14 cellular contexts compared by ENCODE assay signal in the genomic region with DNA sequence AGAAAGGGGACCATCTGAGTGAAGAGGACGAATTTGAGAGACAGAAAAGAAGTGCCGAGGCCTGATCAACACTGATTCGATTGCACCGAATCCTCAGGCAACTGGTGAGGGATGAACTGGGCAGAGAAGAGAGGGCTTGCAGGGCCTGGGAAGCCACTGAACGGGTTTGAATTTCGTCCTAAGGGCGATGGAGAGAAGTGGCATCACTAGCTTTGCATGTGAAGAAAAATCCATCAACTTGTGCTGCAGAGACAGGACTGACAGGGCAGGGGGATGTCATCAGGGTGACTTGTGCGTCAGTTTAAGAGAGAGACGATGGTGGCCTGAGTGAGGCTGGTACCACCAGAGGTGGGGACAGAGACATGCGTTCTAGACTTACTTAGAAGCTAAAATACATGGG.
"Had no signal": no experiment of that assay in that cellular context is flagged by ENCODE, and none has a peak within 500 bp of the region (broad histone marks: within the 10 kb centered on the region; RNA-seq: fewer than 3 reads in every experiment).

No MANE protein-coding gene starts in this region.

- H3K9me3 ChIP-seq: heart left ventricle, neutrophil, upper lobe of left lung, uterus had no signal

- H3K27me3 ChIP-seq: neutrophil, upper lobe of left lung, uterus had no signal

- H3K9me3 Mint-ChIP-seq: naive thymus-derived CD4-positive, alpha-beta T cell had no signal

- H3K36me3 ChIP-seq: heart left ventricle, neutrophil, upper lobe of left lung, uterus had no signal

- H3K27ac ChIP-seq: heart left ventricle, neutrophil, upper lobe of left lung, uterus had no signal

- H3K4me1 ChIP-seq: heart left ventricle, upper lobe of left lung, uterus had no signal

- H3K4me1 Mint-ChIP-seq: naive thymus-derived CD4-positive, alpha-beta T cell had no signal

- H3K4me3 ChIP-seq: heart left ventricle, smooth muscle cell, upper lobe of left lung, uterus had no signal

- H3K27ac Mint-ChIP-seq: naive thymus-derived CD4-positive, alpha-beta T cell; nephron progenitor cell had no signal

- H3K4me3 Mint-ChIP-seq: naive thymus-derived CD4-positive, alpha-beta T cell; nephron progenitor cell had no signal

- H3K36me3 Mint-ChIP-seq: naive thymus-derived CD4-positive, alpha-beta T cell had no signal

- DNase-seq: erythroblast; foreskin melanocyte; heart left ventricle; hippocampal formation; kidney glomerular epithelial cell; naive thymus-derived CD4-positive, alpha-beta T cell; nephron progenitor cell; posterior cingulate gyrus; stimulated activated CD4-positive, alpha-beta T cell treated with anti-CD3 and anti-CD28 coated beads, Interleukin-2, amount 100 ng/mL, for 48 hours; stimulated activated naive CD4-positive, alpha-beta T cell treated with Interleukin-2 at 50 U/mL for 16 hours; upper lobe of left lung; uterus had no signal

- H3K4me2 ChIP-seq: smooth muscle cell had no signal
